30 cellular contexts compared by ENCODE assay signal in the genomic region with DNA sequence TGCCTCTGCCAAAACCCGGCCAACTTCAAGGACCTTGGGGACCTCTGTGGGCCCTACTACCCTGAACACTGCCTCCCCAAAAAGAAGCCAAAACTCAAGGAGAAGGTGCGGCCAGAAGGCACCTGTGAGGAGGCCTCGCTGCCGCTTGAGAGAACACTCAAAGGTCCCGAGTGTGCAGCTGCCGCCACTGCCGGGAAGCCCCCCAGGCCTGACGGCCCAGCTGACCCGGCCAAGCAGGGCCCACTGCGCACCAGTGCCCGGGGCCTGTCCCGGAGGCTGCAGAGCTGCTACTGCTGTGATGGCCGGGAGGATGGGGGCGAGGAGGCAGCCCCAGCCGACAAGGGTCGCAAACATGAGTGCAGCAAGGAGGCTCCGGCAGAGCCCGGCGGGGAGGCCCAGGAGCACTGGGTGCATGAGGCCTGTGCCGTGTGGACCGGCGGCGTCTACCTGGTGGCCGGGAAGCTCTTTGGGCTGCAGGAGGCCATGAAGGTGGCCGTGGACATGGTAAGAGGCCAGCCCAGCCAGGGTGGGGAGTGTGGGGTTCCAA.
"Had no signal": no experiment of that assay in that cellular context is flagged by ENCODE, and none has a peak within 500 bp of the region (broad histone marks: within the 10 kb centered on the region; RNA-seq: fewer than 3 reads in every experiment).

No MANE protein-coding gene starts in this region.

- H3K9me3 ChIP-seq: adrenal gland, body of pancreas, breast epithelium, MG63 had no signal

- H3K4me3 ChIP-seq: adrenal gland, body of pancreas, breast epithelium, MG63, SK-N-MC had no signal

- H3K4me3 Mint-ChIP-seq: activated B cell treated with CpG ODN at 0.5 μM for 24 hours; activated CD4-positive, alpha-beta memory T cell treated with anti-CD3 and anti-CD28 coated beads, Interleukin-2, amount 10 ng/mL, durations not matched to agents 7 days and 5 days; activated CD8-positive, alpha-beta memory T cell treated with anti-CD3 and anti-CD28 coated beads, Interleukin-2, amount 10 ng/mL, durations not matched to agents 7 days and 5 days; activated naive CD8-positive, alpha-beta T cell treated with anti-CD3 and anti-CD28 coated beads for 36 hours had no signal

- DNase-seq: activated B cell treated with CpG ODN at 0.5 μM for 24 hours; activated CD4-positive, alpha-beta memory T cell treated with anti-CD3 and anti-CD28 coated beads, Interleukin-2, amount 10 ng/mL, durations not matched to agents 7 days and 5 days; activated CD4-positive, alpha-beta T cell treated with anti-CD3 and anti-CD28 coated beads for 1 hour; activated CD4-positive, alpha-beta T cell treated with anti-CD3 and anti-CD28 coated beads for 48 hours; activated CD8-positive, alpha-beta memory T cell treated with anti-CD3 and anti-CD28 coated beads for 24 hours; activated CD8-positive, alpha-beta memory T cell treated with anti-CD3 and anti-CD28 coated beads, Interleukin-2, amount 10 ng/mL, durations not matched to agents 7 days and 5 days; activated CD8-positive, alpha-beta memory T cell treated with anti-CD3 and anti-CD28 coated beads, Interleukin-2, amount 50 U/mL, for 48 hours; activated effector memory CD4-positive, alpha-beta T cell treated with Interleukin-2 at 50 U/mL for 16 hours; activated naive CD4-positive, alpha-beta T cell treated with anti-CD3 and anti-CD28 coated beads, Interleukin-2, amount 50 U/mL, for 16 hours; activated naive CD8-positive, alpha-beta T cell treated with anti-CD3 and anti-CD28 coated beads for 36 hours; activated T-cell treated with anti-CD3 and anti-CD28 coated beads, Interleukin-2, amount 50 U/mL, for 48 hours; adrenal gland; body of pancreas; Kasumi-1; MG63; NCI-H1048; NCI-H1105 treated with DMSO at 0.1 percent for 48 hours; NCI-H1436; NCI-H1694; NCI-H1930; NCI-H2081 treated with DMSO at 0.1 percent for 48 hours; NCI-H345; NCI-H524 treated with DMSO at 0.1 percent for 48 hours; PC-3; Right ventricle myocardium superior had no signal

- H3K27ac ChIP-seq: adrenal gland, body of pancreas, SK-N-MC, VCaP had no signal

- H3K27me3 ChIP-seq: adrenal gland, body of pancreas, breast epithelium, MG63 had no signal

- ATAC-seq: activated CD8-positive, alpha-beta memory T cell treated with anti-CD3 and anti-CD28 coated beads, Interleukin-2, amount 10 ng/mL, durations not matched to agents 7 days and 5 days; body of pancreas; PC-3 had no signal

- H3K9me3 Mint-ChIP-seq: activated B cell treated with CpG ODN at 0.5 μM for 24 hours; activated CD4-positive, alpha-beta memory T cell treated with anti-CD3 and anti-CD28 coated beads, Interleukin-2, amount 10 ng/mL, durations not matched to agents 7 days and 5 days; activated naive CD8-positive, alpha-beta T cell treated with anti-CD3 and anti-CD28 coated beads for 36 hours had no signal

- FAIRE-seq: astrocyte, RCC 7860 had no signal

- H3K4me1 ChIP-seq: breast epithelium had no signal

- H3K27ac Mint-ChIP-seq: activated B cell treated with CpG ODN at 0.5 μM for 24 hours; activated CD4-positive, alpha-beta memory T cell treated with anti-CD3 and anti-CD28 coated beads, Interleukin-2, amount 10 ng/mL, durations not matched to agents 7 days and 5 days; activated CD8-positive, alpha-beta memory T cell treated with anti-CD3 and anti-CD28 coated beads, Interleukin-2, amount 10 ng/mL, durations not matched to agents 7 days and 5 days; activated naive CD8-positive, alpha-beta T cell treated with anti-CD3 and anti-CD28 coated beads for 36 hours had no signal

- H3K36me3 ChIP-seq: breast epithelium, MG63 had no signal

- H3K27me3 Mint-ChIP-seq: activated B cell treated with CpG ODN at 0.5 μM for 24 hours; activated CD4-positive, alpha-beta memory T cell treated with anti-CD3 and anti-CD28 coated beads, Interleukin-2, amount 10 ng/mL, durations not matched to agents 7 days and 5 days; activated CD8-positive, alpha-beta memory T cell treated with anti-CD3 and anti-CD28 coated beads, Interleukin-2, amount 10 ng/mL, durations not matched to agents 7 days and 5 days; activated naive CD8-positive, alpha-beta T cell treated with anti-CD3 and anti-CD28 coated beads for 36 hours had no signal
